In genomic region chr2:170076189-170076588, GRCh38 we compare ENCODE assay signal across 29 cellular contexts.
DNase-seq lines count a peak whose midpoint lies in the region; ATAC-seq, FAIRE-seq and TF ChIP-seq lines count a peak whose summit lies in the region.
"Had no signal": no experiment of that assay in that cellular context is flagged by ENCODE, and none has a peak within 500 bp of the region (broad histone marks: within the 10 kb centered on the region; RNA-seq: fewer than 3 reads in every experiment).

No MANE protein-coding gene starts in this region.

- no peak overlapping the region for H3K56ac ChIP-seq in H1 (replicated peaks; ENCODE audit: insufficient read length, low read depth, low read length)

- H4K91ac ChIP-seq in H1 (replicated peaks; ENCODE audit: insufficient read length, low read length): no peak overlapping the region

- H4K20me1 ChIP-seq in H1 (replicated peaks in 1 of 2; ENCODE audit: control insufficient read depth in 1 of 2, insufficient read depth in 2 of 2, low read length in 2 of 2): no peaks in the 10 kb centered on the region

- H3K14ac ChIP-seq in H1 (ENCODE audit: insufficient read length): no peak overlapping the region

- no peaks in the 10 kb centered on the region for H3K23me2 ChIP-seq in H1 (ENCODE audit: low read depth, low read length)

- POLR2A ChIA-PET in H1 (lab: Charles Lee; ENCODE audit: partially characterized antibody): no interaction called here

- no peak overlapping the region; the same call in 1 of the 2 replicates for H2BK5ac ChIP-seq in H1 (ENCODE audit: low read depth, low read length)

- WGBS in H1 (ENCODE audit: extremely low coverage in 1 of 2, insufficient coverage in 1 of 2, insufficient read length in 1 of 2, insufficient replicate concordance in 2 of 2, low coverage in 1 of 2, low lambda C conversion rate in 2 of 2, missing lambda C conversion rate in 1 of 2), 2 experiments: 78% methylated on average over 1 of the region's 1 CpG; no CpG with 5 or more reads in 1 of the 2 experiments

- H3K4ac ChIP-seq in H1 (replicated peaks; ENCODE audit: insufficient read length, low read depth, low read length): no peak overlapping the region

- no peak for TF ChIP-seq EP300 in H1 (IDR thresholded peaks at IDR 0.05; ENCODE audit: borderline replicate concordance in 1 of 2, low read depth in 2 of 2, low read length in 2 of 2)

- peaks cover 0 to 15% (median 6%) of the 10 kb centered on the region in 4 experiments; a peak in 5 of 7 replicates for H3K4me1 ChIP-seq in H1 (replicated peaks in 1 of 4; ENCODE audit: control insufficient read depth in 3 of 4, insufficient read depth in 4 of 4, low read length in 3 of 4)
- H3K4me1 ChIP-seq: Caco-2, suprapubic skin had no signal

- TF ChIP-seq RAD21 in H1 (IDR thresholded peaks at IDR 0.05 in 1 of 2, conservative IDR thresholded peaks at IDR 0.05 in 1 of 2; ENCODE audit: low read depth in 2 of 2, low read length in 2 of 2): no peak

- no peaks in the 10 kb centered on the region for H3K79me2 ChIP-seq in H1 (ENCODE audit: control insufficient read depth in 1 of 2, insufficient read depth in 2 of 2, low read length in 2 of 2)

- peaks cover 0 to 4% (median under 1%) of the 10 kb centered on the region in 4 experiments; a peak in 3 of 8 replicates for H3K36me3 ChIP-seq in H1 (ENCODE audit: control insufficient read depth in 2 of 4, insufficient read depth in 4 of 4, low read length in 3 of 4)

- no peak overlapping the region for H2AFZ ChIP-seq in H1 (ENCODE audit: low read length)

- H3K18ac ChIP-seq in H1 (ENCODE audit: extremely low read depth, low read length): peak overlapping the region; percentile 54; the same call in 1 of the 2 replicates

- no peak overlapping the region; the same call in 1 of the 2 replicates for H2BK12ac ChIP-seq in H1 (ENCODE audit: low read depth, low read length)

- no peak overlapping the region for H2BK15ac ChIP-seq in H1 (ENCODE audit: low read length)

- ATAC-seq in GM21423 (IDR thresholded peaks at IDR 0.05; ENCODE audit: unreplicated experiment) (peak; percentile 55), HG03432 (IDR thresholded peaks at IDR 0.05; ENCODE audit: unreplicated experiment) (peak; percentile 53), HG03521 (IDR thresholded peaks at IDR 0.05; ENCODE audit: unreplicated experiment) (no peak)
- ATAC-seq: activated naive CD4-positive, alpha-beta T cell treated with anti-CD3 and anti-CD28 coated beads, Interleukin-2, amount 50 U/mL, for 72 hours; natural killer cell treated with Interleukin-12 subunit alpha and Interleukin-12 subunit beta and Interleukin-15 and Interleukin-18, amount 100 ng/mL, for 72 hours had no signal

- H3K4me3 ChIP-seq in H1 (ENCODE audit: extremely low read depth in 1 of 4, insufficient read depth in 2 of 4, low read depth in 3 of 4, low read length in 4 of 4): no peak overlapping the region
- H3K4me3 ChIP-seq: SK-N-MC, suprapubic skin had no signal

- TF ChIP-seq CTCF in H1 (IDR thresholded peaks at IDR 0.05; ENCODE audit: control extremely low read depth in 1 of 3, insufficient read depth in 1 of 3, low read depth in 1 of 3, low read length in 3 of 3): no peak

- FAIRE-seq in GM18507 (lab: Jason Lieb, UNC) (peak; percentile 31), H1 (lab: Jason Lieb, UNC) (no peak)
- FAIRE-seq: bronchial epithelial cell, colon had no signal

- H3K27me3 ChIP-seq in H1 (replicated peaks in 1 of 4; ENCODE audit: control insufficient read depth in 3 of 4, extremely low read depth in 1 of 4, insufficient read depth in 3 of 4, low read length in 3 of 4): no peaks in the 10 kb centered on the region
- H3K27me3 ChIP-seq: suprapubic skin had no signal

- no peak overlapping the region for H3K9ac ChIP-seq in H1 (replicated peaks in 1 of 4; ENCODE audit: extremely low read depth in 1 of 4, low read depth in 3 of 4, low read length in 3 of 4)

- no peak overlapping the region for H4K5ac ChIP-seq in H1 (ENCODE audit: insufficient read length, low read depth, low read length)

- H3K9me3 ChIP-seq in H1 (ENCODE audit: insufficient read depth in 2 of 2, low read depth in 1 of 2, low read length in 1 of 2): peaks cover 0 to 3% of the 10 kb centered on the region in 2 experiments; a peak in 1 of 4 replicates
- H3K9me3 ChIP-seq: suprapubic skin had no signal

- no peaks in the 10 kb centered on the region for H3K79me1 ChIP-seq in H1 (ENCODE audit: low read depth, low read length)

- CTCF ChIA-PET in H1 (lab: Charles Lee; ENCODE audit: partially characterized antibody): interaction anchor here (0.6 kb wide), 1 partner anchor 21 kb away, joined by 3 read pairs; no protein-coding TSS in a partner anchor

- H2BK120ac ChIP-seq in H1 (replicated peaks; ENCODE audit: low read depth, low read length): no peak overlapping the region

- no peak for DNase-seq in GM18507 (ENCODE audit: extremely low spot score, insufficient read length, low read depth)
- DNase-seq in H1 (ENCODE audit: low read depth in 1 of 2, low spot score in 2 of 2): no peak
- no peak for DNase-seq in CD1c-positive myeloid dendritic cell (ENCODE audit: extremely low spot score)
- no peak for DNase-seq in DMS53 (lab: John Stamatoyannopoulos, UW)
- DNase-seq: activated CD4-positive, alpha-beta memory T cell treated with anti-CD3 and anti-CD28 coated beads, Interleukin-2, amount 10 ng/mL, durations not matched to agents 7 days and 5 days; activated CD4-positive, CD25-positive, alpha-beta regulatory T cell treated with anti-CD3 and anti-CD28 coated beads, Interleukin-2, amount 50 U/mL, for 72 hours; anterior cingulate cortex; C1 segment of cervical spinal cord; Caco-2; DMS79; effector memory CD4-positive, alpha-beta T cell; GDM1; glutamatergic neuron; IMR-90; islet precursor cell; NCI-H2029; NCI-H2227 treated with DMSO at 0.1 percent for 48 hours; NCI-H748 treated with DMSO at 0.1 percent for 48 hours; stimulated activated naive CD4-positive, alpha-beta T cell had no signal

- no peak overlapping the region for H3K4me2 ChIP-seq in H1 (ENCODE audit: insufficient read depth in 1 of 2, low read depth in 2 of 2, low read length in 2 of 2)

- no peak for TF ChIP-seq POLR2A in H1 (IDR thresholded peaks at IDR 0.05; ENCODE audit: control extremely low read depth in 1 of 2, low read depth in 2 of 2, low read length in 2 of 2)

- peak overlapping the region; percentile 64; the same call in 1 of the 2 replicates for H2BK20ac ChIP-seq in H1 (ENCODE audit: low read length)

- H3K23ac ChIP-seq in H1 (ENCODE audit: insufficient read length): no peak overlapping the region

- H3K27ac ChIP-seq in H1 (ENCODE audit: low read depth, low read length): no peak overlapping the region
- H3K27ac ChIP-seq: RWPE1, SK-N-MC, suprapubic skin had no signal

- H2AK5ac ChIP-seq in H1 (ENCODE audit: low read depth, low read length): no peak overlapping the region

- H4K8ac ChIP-seq in H1 (ENCODE audit: extremely low read depth, insufficient read depth, low read length): no peak overlapping the region

TF ChIP-seq in H1, 55 proteins besides CTCF, POLR2A, EP300 and RAD21 (continues in another document):
- TF ChIP-seq CTBP2 (IDR thresholded peaks at IDR 0.05; ENCODE audit: borderline replicate concordance, insufficient read depth, insufficient read length, low read length) (no peak), SP1 (IDR thresholded peaks at IDR 0.05; ENCODE audit: low read depth, low read length) (no peak), CHD1 (IDR thresholded peaks at IDR 0.05; ENCODE audit: low read depth, low read length) (no peak), RXRA (IDR thresholded peaks at IDR 0.05; ENCODE audit: insufficient read depth, low read depth, low read length) (no peak), SAP30 (IDR thresholded peaks at IDR 0.05; ENCODE audit: insufficient read depth, insufficient replicate concordance, low read length) (no peak), JUN (IDR thresholded peaks at IDR 0.05; ENCODE audit: low read depth, low read length) (no peak), ATF3 (IDR thresholded peaks at IDR 0.05; ENCODE audit: insufficient read depth, low read depth, low read length) (no peak), JUND (IDR thresholded peaks at IDR 0.05; ENCODE audit: low read length) (no peak)
